16 cellular contexts compared by ENCODE assay signal in genomic region chr3:142394921-142395622, GRCh38. TPM values are rescaled to one million over a fixed set of nuclear protein-coding genes. Genes with fewer than 3 reads are reported as not detected.
DNase-seq lines count a peak whose midpoint lies in the region; ATAC-seq, FAIRE-seq and TF ChIP-seq lines count a peak whose summit lies in the region.
"Had no signal": no experiment of that assay in that cellular context is flagged by ENCODE, and none has a peak within 500 bp of the region (broad histone marks: within the 10 kb centered on the region; RNA-seq: fewer than 3 reads in every experiment).

No MANE protein-coding gene starts in this region.

- no peak overlapping the region for H2AK5ac ChIP-seq in mesendoderm (ENCODE audit: low read length)

- H3K4ac ChIP-seq in mesendoderm (ENCODE audit: low read depth, low read length): no peak overlapping the region

- no peak overlapping the region for H2BK5ac ChIP-seq in mesendoderm (ENCODE audit: low read length)

- no CpG with 5 or more reads among the region's 4 CpGs for WGBS in mesendoderm (ENCODE audit: extremely low coverage, insufficient coverage, low lambda C conversion rate)

- no peaks in the 10 kb centered on the region for H3K9me3 ChIP-seq in OCI-LY7 (ENCODE audit: low read length)

- H2BK120ac ChIP-seq in mesendoderm (ENCODE audit: low read depth, low read length): no peak overlapping the region

- no peak overlapping the region for H3K9ac ChIP-seq in mesendoderm (ENCODE audit: low read length)

- CTCF ChIA-PET in OCI-LY7 (lab: Charles Lee; ENCODE audit: unreplicated experiment): no interaction called here

- in situ Hi-C loops in brain microvascular endothelial cell (cut with HindIII; ENCODE audit: low pct_ligation_motif_present, low sequenced_read_pairs): no loop called here

- H3K27me3 ChIP-seq in brain microvascular endothelial cell (replicated peaks): no peaks in the 10 kb centered on the region
- H3K27me3 ChIP-seq in mesendoderm (ENCODE audit: insufficient read depth, low read length, poor library complexity): no peaks in the 10 kb centered on the region

- H3K27ac ChIP-seq in brain microvascular endothelial cell (no peak overlapping the region), mesendoderm (ENCODE audit: low read depth, low read length) (no peak overlapping the region), OCI-LY7 (ENCODE audit: low read depth, low read length, poor library complexity, severe bottlenecking) (no peak overlapping the region)
- H3K27ac ChIP-seq: C4-2B had no signal

- H3K79me2 ChIP-seq in mesendoderm (ENCODE audit: control insufficient read depth, insufficient read depth, low read length) (no peaks in the 10 kb centered on the region), OCI-LY7 (ENCODE audit: insufficient read depth, low read depth, low read length) (no peaks in the 10 kb centered on the region)

- no peak for DNase-seq in GM19239 (ENCODE audit: insufficient read length, low spot score)
- peak; percentile 20 for DNase-seq in NCI-H226
- peak; percentile 0 for DNase-seq in brain microvascular endothelial cell
- DNase-seq in mesendoderm: peak; percentile 1
- DNase-seq in cerebellum (ENCODE audit: low spot score): no peak
- DNase-seq in OCI-LY7 (ENCODE audit: low spot score): no peak
- DNase-seq: ACHN, KBM-7, NCI-H1694 treated with DMSO at 0.1 percent for 48 hours, NCI-H510A treated with DMSO at 0.1 percent for 48 hours, PC-3, RPMI8226 had no signal

- no peak overlapping the region for H3K56ac ChIP-seq in mesendoderm (ENCODE audit: low read length)

- H3K36me3 ChIP-seq in brain microvascular endothelial cell (replicated peaks) (peaks cover 13% of the 10 kb centered on the region), mesendoderm (ENCODE audit: control insufficient read depth, insufficient read depth, low read length) (peaks cover 2% of the 10 kb centered on the region), OCI-LY7 (ENCODE audit: insufficient read depth, low read length) (peaks cover 68% of the 10 kb centered on the region)

- no peaks in the 10 kb centered on the region for H4K20me1 ChIP-seq in OCI-LY7 (ENCODE audit: insufficient read depth, low read length)

- H3K23ac ChIP-seq in mesendoderm (ENCODE audit: low read length): no peak overlapping the region

- H2AFZ ChIP-seq in OCI-LY7 (ENCODE audit: low read length): no peak overlapping the region

- H3K4me3 ChIP-seq in brain microvascular endothelial cell (ENCODE audit: low read depth, low read length) (no peak overlapping the region), mesendoderm (ENCODE audit: low read length) (no peak overlapping the region), OCI-LY7 (ENCODE audit: low read depth, low read length, poor library complexity, severe bottlenecking) (no peak overlapping the region)

- H3K18ac ChIP-seq in mesendoderm (ENCODE audit: low read length): no peak overlapping the region

- no TSS peak for BruUV-seq in OCI-LY7 (replicated peaks; lab: Mats Ljungman, UMichigan)

- intact Hi-C loops in OCI-LY7 (cut with micrococcal nuclease; ENCODE audit: unreplicated experiment): no loop called here

- H3K4me2 ChIP-seq in mesendoderm (ENCODE audit: low read length): no peak overlapping the region
- no peak overlapping the region for H3K4me2 ChIP-seq in OCI-LY7 (ENCODE audit: low read length)

- no peak overlapping the region for H2BK15ac ChIP-seq in mesendoderm (replicated peaks; ENCODE audit: low read depth)

- no peaks in the 10 kb centered on the region for H3K79me1 ChIP-seq in mesendoderm (ENCODE audit: low read length)

- peak; percentile 39 for FAIRE-seq in GM19239 (lab: Jason Lieb, UNC)
- FAIRE-seq: D721Med, H1 had no signal

- no peaks in the 10 kb centered on the region for H3K9me2 ChIP-seq in OCI-LY7 (ENCODE audit: insufficient read depth, low read length)

- POLR2A ChIA-PET in OCI-LY7 (lab: Charles Lee): interaction anchor here (0.5 to 1.2 kb wide), 2 partner anchors 22 to 789 kb away, joined by 3 to 4 read pairs; no protein-coding TSS in a partner anchor

- TF ChIP-seq CTCF in brain microvascular endothelial cell (IDR thresholded peaks at IDR 0.05; ENCODE audit: low read depth, low read length, missing control alignments): no peak
- no peak for TF ChIP-seq CTCF in OCI-LY7 (conservative IDR thresholded peaks at IDR 0.05; ENCODE audit: low read length)

- H4K5ac ChIP-seq in mesendoderm (ENCODE audit: low read length): no peak overlapping the region

- H4K8ac ChIP-seq in mesendoderm (ENCODE audit: low read depth, low read length): no peak overlapping the region

- H3K4me1 ChIP-seq in mesendoderm (ENCODE audit: control insufficient read depth, low read depth, low read length) (no peaks in the 10 kb centered on the region), OCI-LY7 (ENCODE audit: insufficient read depth, low read length, poor library complexity, severe bottlenecking) (no peaks in the 10 kb centered on the region)

- no peak for ATAC-seq in GM19463 (IDR thresholded peaks at IDR 0.05; ENCODE audit: unreplicated experiment)
- ATAC-seq: PC-3 had no signal

RNA-seq across cellular contexts. Expression of gene XRN1, which starts 52.8 kb away (rescaled TPM):
- 4.7 TPM for polyA plus RNA-seq in mesendoderm (2013, experiment 1 of 2)
- 5.7 TPM for polyA plus RNA-seq in mesendoderm (2013, experiment 2 of 2)
- 64.8 TPM for total RNA-seq in cerebellum
- total RNA-seq in OCI-LY7 (2014; rRNA removed; shearing (Covaris generic)): 33.1 and 43.6 TPM in 2 replicates
- 36.6 and 39.2 TPM in 2 replicates for total RNA-seq in OCI-LY7 (2022)

Comparison
In these comparisons a context has a peak if more than half of its experiments do, and no peak if none do; other contexts are left out.
1. DNase-seq: peak in NCI-H226 (single experiment), brain microvascular endothelial cell (single experiment) and mesendoderm (single experiment); none in GM19239 (single experiment), cerebellum (single experiment) and OCI-LY7 (single experiment).